ENCODE assay signal across 8 cellular contexts in the genomic region with DNA sequence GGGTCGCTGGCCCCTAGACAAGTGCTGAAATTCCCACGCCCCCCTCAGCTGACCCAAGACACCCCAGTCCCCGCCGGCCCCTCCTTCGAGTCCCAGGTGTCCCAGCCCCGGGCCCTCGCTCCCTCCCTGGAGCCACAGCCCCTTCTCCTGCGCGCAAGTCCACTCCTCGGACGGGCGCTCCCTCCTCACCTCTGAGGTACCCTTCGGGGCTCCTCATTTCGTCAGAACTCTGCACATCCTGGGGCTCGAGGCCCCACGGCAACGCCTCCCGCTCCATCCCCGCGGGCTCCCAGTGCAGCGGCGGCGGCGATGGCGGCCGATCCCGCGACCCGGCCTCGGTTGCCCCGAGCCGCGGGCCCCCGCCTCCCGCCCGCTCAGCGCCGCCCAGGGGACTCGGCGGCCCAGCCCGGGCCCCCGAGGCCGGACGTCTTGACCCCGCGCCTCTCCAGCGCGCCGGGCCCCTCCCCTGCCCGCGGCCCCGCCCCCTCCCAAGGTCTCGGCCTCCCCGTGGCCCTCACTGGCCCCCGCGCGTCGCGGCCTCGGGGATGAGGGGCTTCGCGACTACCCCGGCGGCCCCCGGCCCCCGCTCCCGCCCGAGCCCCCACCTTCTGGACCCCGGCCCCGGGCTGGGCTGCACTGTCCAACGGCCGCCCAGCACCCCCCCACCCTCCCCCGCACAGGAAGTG. TPM values are rescaled to one million over a fixed set of nuclear protein-coding genes. Genes with fewer than 3 reads are reported as not detected.
DNase-seq lines count a peak whose midpoint lies in the region; ATAC-seq, FAIRE-seq and TF ChIP-seq lines count a peak whose summit lies in the region.

Gene ZNF768, minus strand, starts transcription at position 430 of the 686 bp plus-strand sequence. Its CDS starts 153 bp downstream, at position 277.

- H3K27me3 Mint-ChIP-seq in T-helper 2 cell treated with Interferon-gamma antibody and Interleukin-4, amounts not matched to agents 5 μg/mL and 100 μg/mL, for 36 hours (ENCODE audit: low read depth): no peaks in the 10 kb centered on the region

- H3K36me3 Mint-ChIP-seq in T-helper 2 cell treated with Interferon-gamma antibody and Interleukin-4, amounts not matched to agents 5 μg/mL and 100 μg/mL, for 36 hours (ENCODE audit: low read depth): peaks cover 16% of the 10 kb centered on the region

- H3K79me2 ChIP-seq in HepG2 (ENCODE audit: insufficient read depth, low read length): no peaks in the 10 kb centered on the region

- peaks cover 61% of the 10 kb centered on the region for H3K4me1 ChIP-seq in HepG2 (ENCODE audit: insufficient read depth, low read length)

- H3K4me1 Mint-ChIP-seq in T-helper 2 cell treated with Interferon-gamma antibody and Interleukin-4, amounts not matched to agents 5 μg/mL and 100 μg/mL, for 36 hours (ENCODE audit: low read depth): peaks cover 20% of the 10 kb centered on the region

- in situ Hi-C loops in HepG2 (cut with HindIII; ENCODE audit: extremely low pct_ligation_motif_present, low pct_unique_long_range_greater_than_20kb): no loop called here

- H4K20me1 ChIP-seq in HepG2 (ENCODE audit: insufficient read depth, low read length): no peaks in the 10 kb centered on the region

- peak within 1 kb of the TSS; percentile 97 for H3K9ac ChIP-seq in HepG2 (ENCODE audit: insufficient read depth, low read depth, low read length)

- CTCF ChIA-PET in HepG2 (lab: Yijun Ruan, JAX; ENCODE audit: low intra/inter-chr PET ratio, low total read pairs): interaction anchor here (1.4 kb wide), 1 partner anchor 102 kb away, joined by 4 read pairs; no protein-coding TSS in a partner anchor

- ATAC-seq in GM18868 (IDR thresholded peaks at IDR 0.05; ENCODE audit: unreplicated experiment) (peak; percentile 13), HG03196 (IDR thresholded peaks at IDR 0.05; ENCODE audit: unreplicated experiment) (peak; percentile 15), HepG2 (peak; percentile 39)
- peak; percentile 3 for ATAC-seq in stimulated activated naive CD8-positive, alpha-beta T cell treated with anti-CD3 and anti-CD28 coated beads, Interleukin-15, Interleukin-2, amounts not matched to agents 100 U/mL and 50 U/mL, for 24 hours

- DNase-seq in Ammon's horn (ENCODE audit: low spot score): peak; percentile 48
- peak; percentile 35 for DNase-seq in T-helper 2 cell treated with Interferon-gamma antibody and Interleukin-4, amounts not matched to agents 5 μg/mL and 100 μg/mL, for 36 hours (ENCODE audit: low spot score)
- DNase-seq in coronary artery (ENCODE audit: low spot score): no peak
- DNase-seq in HepG2 (ENCODE audit: low spot score): peak; percentile 38
- DNase-seq in stimulated activated naive CD8-positive, alpha-beta T cell treated with anti-CD3 and anti-CD28 coated beads, Interleukin-15, Interleukin-2, amounts not matched to agents 100 U/mL and 50 U/mL, for 24 hours: peak; percentile 61
- no peak for DNase-seq in DMS79 (lab: John Stamatoyannopoulos, UW)

- H3K4me3 ChIP-seq in coronary artery: peak within 1 kb of the TSS; percentile 79
- peak within 1 kb of the TSS; percentile 78 to 97 (median 87) for H3K4me3 ChIP-seq in HepG2 (replicated peaks in 1 of 3; ENCODE audit: insufficient read depth in 1 of 3, low read depth in 2 of 3, low read length in 3 of 3)

- H3K9me3 Mint-ChIP-seq in T-helper 2 cell treated with Interferon-gamma antibody and Interleukin-4, amounts not matched to agents 5 μg/mL and 100 μg/mL, for 36 hours: no peaks in the 10 kb centered on the region

- POLR2A ChIA-PET in HepG2 (lab: Yijun Ruan, JAX): interaction anchor here (0.9 to 2.3 kb wide), 17 partner anchors 8 to 96 kb away, joined by 3 to 28 read pairs (median 6); partner anchors contain the start of genes DCTPP1, ZNF688, ZNF689 and ZNF747

- no peak for TF ChIP-seq CTCF in coronary artery (IDR thresholded peaks at IDR 0.05)
- no peak for TF ChIP-seq CTCF in HepG2 (CRISPR knock-in tag; IDR thresholded peaks at IDR 0.05)

- TF ChIP-seq RAD21 in HepG2 (CRISPR knock-in tag; IDR thresholded peaks at IDR 0.05): no peak; the same call in 1 of the 2 replicates

- H2AFZ ChIP-seq in HepG2 (ENCODE audit: low read length): no peak within 1 kb of the TSS

- H3K27me3 ChIP-seq in HepG2 (ENCODE audit: control insufficient read depth in 1 of 2, insufficient read depth in 2 of 2, low read length in 2 of 2): no peaks in the 10 kb centered on the region; a peak in 1 of 5 replicates

- intact Hi-C loops in HepG2 (cut with micrococcal nuclease; ENCODE audit: unreplicated experiment): loop anchor here (2.0 to 10.0 kb wide), 6 partner anchors 33 to 171 kb away; partner anchors contain the start of genes DCTPP1, FBRS, PRR14 and SRCAP

- peak within 1 kb of the TSS; percentile 89 for H3K27ac Mint-ChIP-seq in T-helper 2 cell treated with Interferon-gamma antibody and Interleukin-4, amounts not matched to agents 5 μg/mL and 100 μg/mL, for 36 hours

- no peaks in the 10 kb centered on the region for H3K9me3 ChIP-seq in HepG2 (ENCODE audit: low read length)

- FAIRE-seq in HepG2 (lab: Jason Lieb, UNC): no peak

- TF ChIP-seq EP300 in HepG2 (IDR thresholded peaks at IDR 0.05; ENCODE audit: low read depth in 2 of 2, low read length in 2 of 2) (no peak), HepG2 (CRISPR knock-in tag; IDR thresholded peaks at IDR 0.05; ENCODE audit: borderline replicate concordance) (no peak)

- H3K4me2 ChIP-seq in HepG2 (ENCODE audit: low read depth, low read length): peak within 1 kb of the TSS; percentile 84

- H3K27ac ChIP-seq in coronary artery: peak within 1 kb of the TSS; percentile 88 to 97
- H3K27ac ChIP-seq in HepG2 (ENCODE audit: extremely low read length, insufficient read depth, low read length): peak within 1 kb of the TSS; percentile 98

- peaks cover 1 to 8% of the 10 kb centered on the region in 2 experiments; a peak in 1 of 5 replicates for H3K36me3 ChIP-seq in HepG2 (replicated peaks in 1 of 2; ENCODE audit: control insufficient read depth in 1 of 2, insufficient read depth in 2 of 2, low read length in 2 of 2)

- no TSS peak for BruUV-seq in HepG2 (replicated peaks; lab: Mats Ljungman, UMichigan)

- 5% methylated on average over 31 of the region's 73 CpGs for WGBS in HepG2 (ENCODE audit: low lambda C conversion rate)

- peak in 1 of 2 experiments; percentile 43; a peak in 2 of 4 replicates for TF ChIP-seq POLR2A in HepG2 (IDR thresholded peaks at IDR 0.05; ENCODE audit: insufficient read depth in 1 of 2, low read depth in 2 of 2, low read length in 2 of 2)

- H3K4me3 Mint-ChIP-seq in T-helper 2 cell treated with Interferon-gamma antibody and Interleukin-4, amounts not matched to agents 5 μg/mL and 100 μg/mL, for 36 hours: peak within 1 kb of the TSS; percentile 85

TF ChIP-seq in HepG2, 621 proteins besides CTCF, POLR2A, EP300 and RAD21 (continues in another document):
- TF ChIP-seq ZNF232 (CRISPR knock-in tag; IDR thresholded peaks at IDR 0.05; ENCODE audit: borderline replicate concordance): no peak
- TF ChIP-seq NR2F1 (CRISPR knock-in tag; IDR thresholded peaks at IDR 0.05): peak in 1 of 2 experiments; percentile 57; a peak in 1 of 4 replicates
- TF ChIP-seq E2F5 (CRISPR knock-in tag; conservative IDR thresholded peaks at IDR 0.05): no peak
- no peak for TF ChIP-seq NCOR1 (IDR thresholded peaks at IDR 0.05; ENCODE audit: borderline replicate concordance, low read length)
- no peak for TF ChIP-seq HNF4G (IDR thresholded peaks at IDR 0.05; ENCODE audit: borderline replicate concordance, low read depth, low read length)
- no peak for TF ChIP-seq HNF4G (CRISPR knock-in tag; IDR thresholded peaks at IDR 0.05; ENCODE audit: borderline replicate concordance, low read depth)
- 0 out of 2 replicates have a peak, but pooled peaks have one; percentile 22 for TF ChIP-seq MEIS2 (CRISPR knock-in tag; IDR thresholded peaks at IDR 0.05)
- no peak for TF ChIP-seq ZNF24 (IDR thresholded peaks at IDR 0.05)
- TF ChIP-seq PCBP2 (optimal IDR thresholded peaks at IDR 0.05; ENCODE audit: low read depth, low read length, poor library complexity, severe bottlenecking): no peak
- TF ChIP-seq FOXA3 (CRISPR knock-in tag; IDR thresholded peaks at IDR 0.05): no peak

RNA-seq across cellular contexts. Expression of gene ZNF768, which starts in this region (rescaled TPM):
- 26.6 and 34.4 TPM in 2 replicates for total RNA-seq in HepG2 (2016; rRNA removed; fragmentation: Illumina TruSeq; extraction: Trizol)
- total RNA-seq in HepG2 (2016; cell fraction: cytosol; rRNA removed; fragmentation: Illumina TruSeq; extraction: Trizol; ENCODE audit: low read depth): 6.1 and 6.9 TPM in 2 replicates
- 23.0 and 34.5 TPM in 2 replicates for total RNA-seq in HepG2 (2016; cell fraction: insoluble cytoplasmic fraction; rRNA removed; fragmentation: Illumina TruSeq; extraction: Trizol)
- 19.9 and 22.9 TPM in 2 replicates for total RNA-seq in HepG2 (2016; cell fraction: membrane; rRNA removed; fragmentation: Illumina TruSeq; extraction: Trizol)
- 17.6 and 18.7 TPM in 2 replicates for total RNA-seq in HepG2 (2016; cell fraction: nucleus; rRNA removed; fragmentation: Illumina TruSeq; extraction: Trizol)
- 26.7 and 40.0 TPM in 2 replicates for polyA plus RNA-seq in HepG2 (2011; rRNA removed)
- polyA plus RNA-seq in HepG2 (2011; cell fraction: cytosol; rRNA removed): 22.2 and 36.8 TPM in 2 replicates
- polyA plus RNA-seq in HepG2 (2011; cell fraction: nucleus; rRNA removed): 67.1 and 79.3 TPM in 2 replicates
- polyA plus RNA-seq in HepG2 (2012): 22.9 and 30.0 TPM in 2 replicates
- polyA plus RNA-seq in HepG2 (2016; cell fraction: cytosol; fragmentation: Illumina TruSeq; extraction: Trizol; ENCODE audit: low read depth): 6.4 and 7.1 TPM in 2 replicates
- 32.0 and 39.1 TPM in 2 replicates for polyA plus RNA-seq in HepG2 (2016; cell fraction: insoluble cytoplasmic fraction; fragmentation: Illumina TruSeq; extraction: Trizol; ENCODE audit: low read depth)
- 19.7 and 20.2 TPM in 2 replicates for polyA plus RNA-seq in HepG2 (2016; cell fraction: membrane; fragmentation: Illumina TruSeq; extraction: Trizol; ENCODE audit: low read depth)
- 50.4 and 51.1 TPM in 2 replicates for polyA plus RNA-seq in HepG2 (2016; cell fraction: nucleus; fragmentation: Illumina TruSeq; extraction: Trizol; ENCODE audit: insufficient read depth, low read depth)
- 11.8 and 40.3 TPM in 2 replicates for polyA minus RNA-seq in HepG2 (2011; rRNA and poly(A)+ RNA removed; ENCODE audit: low replicate concordance)
- polyA minus RNA-seq in HepG2 (2011; cell fraction: cytosol; rRNA and poly(A)+ RNA removed): 18.5 and 21.5 TPM in 2 replicates
- 7.8 and 8.2 TPM in 2 replicates for polyA minus RNA-seq in HepG2 (2011; cell fraction: nucleus; rRNA and poly(A)+ RNA removed)

Comparison
In these comparisons a context has a peak if more than half of its experiments do, and no peak if none do; other contexts are left out.
1. DNase-seq: peak in Ammon's horn (single experiment), T-helper 2 cell treated with Interferon-gamma antibody and Interleukin-4, amounts not matched to agents 5 μg/mL and 100 μg/mL, for 36 hours (single experiment), HepG2 (single experiment) and stimulated activated naive CD8-positive, alpha-beta T cell treated with anti-CD3 and anti-CD28 coated beads, Interleukin-15, Interleukin-2, amounts not matched to agents 100 U/mL and 50 U/mL, for 24 hours (single experiment); none in coronary artery (single experiment) and DMS79 (single experiment).
2. Peak in every context shown above with its lines, with median percentiles within 50 percentile points of each other: ATAC-seq.